Comparison of ENCODE assay signal across 12 cellular contexts in genomic region chr19:43783636-43784035, GRCh38. TPM values are rescaled to one million over a fixed set of nuclear protein-coding genes. Genes with fewer than 3 reads are reported as not detected.
A peak's percentile ranks its signal among the peaks of the same experiment; 100 is the strongest.
DNase-seq lines count a peak whose midpoint lies in the region; TF ChIP-seq lines count a peak whose summit lies in the region.
"Had no signal": no experiment of that assay in that cellular context is flagged by ENCODE, and none has a peak within 500 bp of the region (broad histone marks: within the 10 kb centered on the region; RNA-seq: fewer than 3 reads in every experiment).

No MANE protein-coding gene starts in this region.

- 91 to 96% methylated on average over 8 of the region's 8 CpGs for WGBS in endodermal cell (ENCODE audit: insufficient coverage in 1 of 2, insufficient read length in 1 of 2), 2 experiments
- 90 to 91% methylated on average over 8 of the region's 8 CpGs for WGBS in thyroid gland, 2 donors

- no peaks in the 10 kb centered on the region for H3K9me3 Mint-ChIP-seq in T-helper 1 cell treated with Interleukin-12 subunit alpha and Interleukin-12 subunit beta and Interleukin-4 antibody, amounts not matched to agents 30 μg/mL and 1 μg/mL, for 36 hours
- H3K9me3 Mint-ChIP-seq in IgD-negative memory B cell (no peaks in the 10 kb centered on the region), neural progenitor cell (no peaks in the 10 kb centered on the region), endodermal cell (no peaks in the 10 kb centered on the region)
- H3K9me3 Mint-ChIP-seq in activated naive CD8-positive, alpha-beta T cell treated with anti-CD3 and anti-CD28 coated beads for 36 hours = no peaks in the 10 kb centered on the region

- in situ Hi-C loops in ACHN (cut with HindIII; ENCODE audit: low pct_ligation_motif_present, low pct_unique_long_range_greater_than_20kb, low sequenced_read_pairs) = no loop called here

- TF ChIP-seq POLR2A in thyroid gland (IDR thresholded peaks at IDR 0.05) = no peak

- H4K20me1 ChIP-seq in neural progenitor cell (ENCODE audit: low read depth) = peaks cover 2% of the 10 kb centered on the region

- H3K27ac ChIP-seq in neural progenitor cell (no peak overlapping the region), endodermal cell (ENCODE audit: low read depth, low read length) (no peak overlapping the region), thyroid gland (no peak overlapping the region)
- H3K27ac ChIP-seq: brain microvascular endothelial cell, left lung had no signal

- TF ChIP-seq CTCF in neural progenitor cell (IDR thresholded peaks at IDR 0.05) = no peak
- TF ChIP-seq CTCF in endodermal cell (conservative IDR thresholded peaks at IDR 0.05) = no peak
- TF ChIP-seq CTCF in thyroid gland (IDR thresholded peaks at IDR 0.05) = no peak

- peak overlapping the region; percentile 97 for H3K27ac Mint-ChIP-seq in T-helper 1 cell treated with Interleukin-12 subunit alpha and Interleukin-12 subunit beta and Interleukin-4 antibody, amounts not matched to agents 30 μg/mL and 1 μg/mL, for 36 hours
- peak overlapping the region; percentile 82 to 99 (median 88) for H3K27ac Mint-ChIP-seq in IgD-negative memory B cell
- H3K27ac Mint-ChIP-seq in activated naive CD8-positive, alpha-beta T cell treated with anti-CD3 and anti-CD28 coated beads for 36 hours = peak overlapping the region; percentile 84
- peak overlapping the region; percentile 0 for H3K27ac Mint-ChIP-seq in neural progenitor cell
- no peak overlapping the region for H3K27ac Mint-ChIP-seq in endodermal cell

- H3K36me3 Mint-ChIP-seq in T-helper 1 cell treated with Interleukin-12 subunit alpha and Interleukin-12 subunit beta and Interleukin-4 antibody, amounts not matched to agents 30 μg/mL and 1 μg/mL, for 36 hours (ENCODE audit: low read depth) = peaks cover 12% of the 10 kb centered on the region
- H3K36me3 Mint-ChIP-seq in IgD-negative memory B cell (no peaks in the 10 kb centered on the region), neural progenitor cell (no peaks in the 10 kb centered on the region), endodermal cell (ENCODE audit: low read depth) (no peaks in the 10 kb centered on the region)
- peaks cover 6% of the 10 kb centered on the region for H3K36me3 Mint-ChIP-seq in activated naive CD8-positive, alpha-beta T cell treated with anti-CD3 and anti-CD28 coated beads for 36 hours

- no peak overlapping the region for H3K4me2 ChIP-seq in neural progenitor cell

- H3K4me3 Mint-ChIP-seq in T-helper 1 cell treated with Interleukin-12 subunit alpha and Interleukin-12 subunit beta and Interleukin-4 antibody, amounts not matched to agents 30 μg/mL and 1 μg/mL, for 36 hours = no peak overlapping the region
- peak overlapping the region; percentile 84 to 99 (median 98) for H3K4me3 Mint-ChIP-seq in IgD-negative memory B cell
- peak overlapping the region; percentile 66 for H3K4me3 Mint-ChIP-seq in activated naive CD8-positive, alpha-beta T cell treated with anti-CD3 and anti-CD28 coated beads for 36 hours
- no peak overlapping the region for H3K4me3 Mint-ChIP-seq in neural progenitor cell
- no peak overlapping the region for H3K4me3 Mint-ChIP-seq in endodermal cell

- H3K27me3 Mint-ChIP-seq in T-helper 1 cell treated with Interleukin-12 subunit alpha and Interleukin-12 subunit beta and Interleukin-4 antibody, amounts not matched to agents 30 μg/mL and 1 μg/mL, for 36 hours (ENCODE audit: low read depth) = no peaks in the 10 kb centered on the region
- H3K27me3 Mint-ChIP-seq in IgD-negative memory B cell (peaks cover 2% of the 10 kb centered on the region), neural progenitor cell (ENCODE audit: insufficient read depth, low read depth) (peaks cover 11% of the 10 kb centered on the region), endodermal cell (ENCODE audit: insufficient read depth) (peaks cover 32% of the 10 kb centered on the region)
- no peaks in the 10 kb centered on the region for H3K27me3 Mint-ChIP-seq in activated naive CD8-positive, alpha-beta T cell treated with anti-CD3 and anti-CD28 coated beads for 36 hours

- H3K4me3 ChIP-seq in neural progenitor cell (no peak overlapping the region), endodermal cell (ENCODE audit: low read length) (no peak overlapping the region), thyroid gland (replicated peaks in 1 of 3) (no peak overlapping the region)
- H3K4me3 ChIP-seq: left lung, tibial nerve had no signal

- DNase-seq in T-helper 1 cell (no peak), neural progenitor cell (ENCODE audit: low spot score) (no peak), ACHN (no peak), endodermal cell (no peak), thyroid gland (no peak)
- DNase-seq in activated naive CD8-positive, alpha-beta T cell treated with anti-CD3 and anti-CD28 coated beads for 36 hours = no peak
- DNase-seq: 8988T, brain microvascular endothelial cell had no signal

- H2AFZ ChIP-seq in neural progenitor cell (replicated peaks) = no peak overlapping the region

- no peaks in the 10 kb centered on the region for H3K9me3 ChIP-seq in neural progenitor cell (ENCODE audit: low read depth)
- H3K9me3 ChIP-seq in endodermal cell (ENCODE audit: control insufficient read depth, low read length) = no peaks in the 10 kb centered on the region
- H3K9me3 ChIP-seq in thyroid gland = no peaks in the 10 kb centered on the region
- H3K9me3 ChIP-seq: left lung, tibial nerve had no signal

- peaks cover 53% of the 10 kb centered on the region for H3K4me1 Mint-ChIP-seq in T-helper 1 cell treated with Interleukin-12 subunit alpha and Interleukin-12 subunit beta and Interleukin-4 antibody, amounts not matched to agents 30 μg/mL and 1 μg/mL, for 36 hours (ENCODE audit: low read depth)
- H3K4me1 Mint-ChIP-seq in IgD-negative memory B cell (peaks cover 15 to 36% (median 32%) of the 10 kb centered on the region in 3 donors), neural progenitor cell (peaks cover 18% of the 10 kb centered on the region), endodermal cell (peaks cover 7% of the 10 kb centered on the region)
- peaks cover 39% of the 10 kb centered on the region for H3K4me1 Mint-ChIP-seq in activated naive CD8-positive, alpha-beta T cell treated with anti-CD3 and anti-CD28 coated beads for 36 hours

- H3K27me3 ChIP-seq in neural progenitor cell (no peaks in the 10 kb centered on the region), endodermal cell (ENCODE audit: control insufficient read depth, insufficient read depth, low read length, poor library complexity, severe bottlenecking) (no peaks in the 10 kb centered on the region), thyroid gland (no peaks in the 10 kb centered on the region)
- H3K27me3 ChIP-seq: brain microvascular endothelial cell, tibial nerve had no signal

- intact Hi-C loops in thyroid gland (cut with DNase I) = loop anchor here (5.0 kb wide), 1 partner anchor 36 kb away; no protein-coding TSS in a partner anchor

- H3F3A ChIP-seq in neural progenitor cell (ENCODE audit: low read depth) = no peaks in the 10 kb centered on the region

- no peaks in the 10 kb centered on the region for H3K36me3 ChIP-seq in neural progenitor cell
- no peaks in the 10 kb centered on the region for H3K36me3 ChIP-seq in endodermal cell (ENCODE audit: control insufficient read depth, insufficient read depth, low read length)
- no peaks in the 10 kb centered on the region for H3K36me3 ChIP-seq in thyroid gland
- H3K36me3 ChIP-seq: brain microvascular endothelial cell, left lung, tibial nerve had no signal

- no peaks in the 10 kb centered on the region for H3K4me1 ChIP-seq in neural progenitor cell
- H3K4me1 ChIP-seq in endodermal cell (ENCODE audit: control insufficient read depth, insufficient read depth, low read length) = no peaks in the 10 kb centered on the region
- H3K4me1 ChIP-seq in thyroid gland = no peaks in the 10 kb centered on the region

- H3K79me2 ChIP-seq in neural progenitor cell (ENCODE audit: low read depth) = no peaks in the 10 kb centered on the region

- H3K9ac ChIP-seq in neural progenitor cell (no peak overlapping the region), endodermal cell (ENCODE audit: extremely low read depth, low read length, poor library complexity, severe bottlenecking) (no peak overlapping the region)

RNA-seq across cellular contexts. Expression of gene KCNN4, which starts 2.9 kb away (rescaled TPM):
- polyA plus RNA-seq in IgD-negative memory B cell = 87.9 TPM
- 10 to 100 TPM; 38.9 to 41.5 TPM for total RNA-seq in activated naive CD8-positive, alpha-beta T cell treated with anti-CD3 and anti-CD28 coated beads for 36 hours
- 0.40 TPM in 1 of 2 replicates, not detected in the other for total RNA-seq in neural progenitor cell (ENCODE audit: low replicate concordance)
- total RNA-seq in endodermal cell = not detected
- polyA plus RNA-seq in endodermal cell (2013, experiment 1 of 2) = 0.89 TPM
- polyA plus RNA-seq in endodermal cell (2013, experiment 2 of 2) = 0.29 TPM
- 1 to 10 TPM in 2 of 4 donors, under 1 TPM in 2; 0.29 to 1.7 (median 1.0) TPM for total RNA-seq in thyroid gland

RNA-seq across cellular contexts. Expression of gene LYPD5, which starts 18.6 kb away (rescaled TPM):
- not detected for polyA plus RNA-seq in IgD-negative memory B cell
- 1 to 10 TPM; 1.6 TPM for total RNA-seq in activated naive CD8-positive, alpha-beta T cell treated with anti-CD3 and anti-CD28 coated beads for 36 hours
- total RNA-seq in neural progenitor cell (ENCODE audit: low replicate concordance) = 0.12 TPM in 1 of 2 replicates, not detected in the other
- under 1 TPM in 1 of 2 donors, not detected in 1; 0.11 TPM for total RNA-seq in endodermal cell
- polyA plus RNA-seq in endodermal cell (2013, experiment 1 of 2) = not detected
- polyA plus RNA-seq in endodermal cell (2013, experiment 2 of 2) = not detected
- total RNA-seq in thyroid gland = 1 to 10 TPM; 1.6 to 7.6 (median 2.5) TPM

RNA-seq across cellular contexts. Expression of gene SMG9, which starts 28.9 kb away (rescaled TPM):
- 15.6 TPM for polyA plus RNA-seq in IgD-negative memory B cell
- 10 to 100 TPM; 55.7 to 58.1 TPM for total RNA-seq in activated naive CD8-positive, alpha-beta T cell treated with anti-CD3 and anti-CD28 coated beads for 36 hours
- total RNA-seq in neural progenitor cell (ENCODE audit: low replicate concordance) (33.1 and 33.4 TPM in 2 replicates), endodermal cell (10 to 100 TPM; 44.6 to 53.8 TPM), thyroid gland (10 to 100 TPM; 15.5 to 34.4 (median 18.8) TPM)
- 43.1 TPM for polyA plus RNA-seq in endodermal cell (2013, experiment 1 of 2)
- 38.6 TPM for polyA plus RNA-seq in endodermal cell (2013, experiment 2 of 2)

RNA-seq across cellular contexts. Expression of gene ZNF283, which starts 43.5 kb away (rescaled TPM):
- 2.6 TPM for polyA plus RNA-seq in IgD-negative memory B cell
- total RNA-seq in activated naive CD8-positive, alpha-beta T cell treated with anti-CD3 and anti-CD28 coated beads for 36 hours = 1 to 10 TPM; 5.6 to 7.2 TPM
- total RNA-seq in neural progenitor cell (ENCODE audit: low replicate concordance) (13.4 and 19.8 TPM in 2 replicates), endodermal cell (10 to 100 TPM in 1 of 2 donors, 1 to 10 TPM in 1; 7.1 to 10.1 TPM), thyroid gland (10 to 100 TPM in 3 of 4 donors, 1 to 10 TPM in 1; 9.9 to 29.1 (median 18.9) TPM)
- polyA plus RNA-seq in endodermal cell (2013, experiment 1 of 2) = 7.1 TPM
- 7.1 TPM for polyA plus RNA-seq in endodermal cell (2013, experiment 2 of 2)

Comparison
In these comparisons a context has a peak if more than half of its experiments do, and no peak if none do; other contexts are left out.
1. H3K4me3 Mint-ChIP-seq: peak in IgD-negative memory B cell (4 of 4) and activated naive CD8-positive, alpha-beta T cell treated with anti-CD3 and anti-CD28 coated beads for 36 hours (single experiment); none in T-helper 1 cell treated with Interleukin-12 subunit alpha and Interleukin-12 subunit beta and Interleukin-4 antibody, amounts not matched to agents 30 μg/mL and 1 μg/mL, for 36 hours (single experiment), neural progenitor cell (single experiment) and endodermal cell (single experiment).
2. RNA of gene KCNN4, which starts 2.9 kb away (total RNA-seq): 38.9 to 41.5 TPM in activated naive CD8-positive, alpha-beta T cell treated with anti-CD3 and anti-CD28 coated beads for 36 hours; 0.29 to 1.7 TPM in thyroid gland, not detected in endodermal cell and 0.40 TPM in neural progenitor cell; every median in the first group is over 10 times any median in the second.